In genomic region chr16:86992587-86992986, GRCh38 we compare ENCODE assay signal across 26 cellular contexts.
"Had no signal": no experiment of that assay in that cellular context is flagged by ENCODE, and none has a peak within 500 bp of the region (broad histone marks: within the 10 kb centered on the region; RNA-seq: fewer than 3 reads in every experiment).

No MANE protein-coding gene starts in this region.

- ATAC-seq: heart left ventricle; left lobe of liver; naive thymus-derived CD4-positive, alpha-beta T cell; pancreas; psoas muscle; sciatic nerve; stimulated activated naive B cell treated with anti-CD40 and anti-IgM and Interleukin-4, amounts not matched to agents 10 μg/mL and 1 μg/mL and 100 μg/mL, for 72 hours; stimulated activated naive CD8-positive, alpha-beta T cell treated with anti-CD3 and anti-CD28 coated beads, Interleukin-15, amount 100 ng/mL, for 72 hours; upper lobe of right lung had no signal

- H3K27ac Mint-ChIP-seq: endodermal cell; naive thymus-derived CD4-positive, alpha-beta T cell; stimulated activated naive B cell treated with anti-CD40 and anti-IgM and Interleukin-4, amounts not matched to agents 10 μg/mL and 1 μg/mL and 100 μg/mL, for 72 hours; stimulated activated naive CD8-positive, alpha-beta T cell treated with anti-CD3 and anti-CD28 coated beads, Interleukin-15, amount 100 ng/mL, for 72 hours had no signal

- H3K27ac ChIP-seq: coronary artery, heart left ventricle, pancreas, psoas muscle, skin epidermis, testis, tibial nerve, upper lobe of right lung, vagina had no signal

- DNase-seq: effector CD4-positive, alpha-beta T cell; endodermal cell; erythroblast; foreskin melanocyte; heart left ventricle; hippocampal formation; mammary epithelial cell; naive thymus-derived CD4-positive, alpha-beta T cell; nucleus accumbens; pancreas; psoas muscle; retina; stimulated activated CD4-positive, alpha-beta T cell treated with anti-CD3 and anti-CD28 coated beads, Interleukin-2, amount 100 ng/mL, for 24 hours; stimulated activated CD4-positive, alpha-beta T cell treated with anti-CD3 and anti-CD28 coated beads, Interleukin-4, amount 100 ng/mL, for 4 hours; stimulated activated naive B cell treated with anti-CD40 and anti-IgM and Interleukin-4, amounts not matched to agents 10 μg/mL and 1 μg/mL and 100 μg/mL, for 72 hours; stimulated activated naive CD8-positive, alpha-beta T cell treated with anti-CD3 and anti-CD28 coated beads, Interleukin-15, amount 100 ng/mL, for 72 hours; testis; upper lobe of right lung had no signal

- H3K4me3 Mint-ChIP-seq: endodermal cell; naive thymus-derived CD4-positive, alpha-beta T cell; neural crest cell; stimulated activated naive B cell treated with anti-CD40 and anti-IgM and Interleukin-4, amounts not matched to agents 10 μg/mL and 1 μg/mL and 100 μg/mL, for 72 hours; stimulated activated naive CD8-positive, alpha-beta T cell treated with anti-CD3 and anti-CD28 coated beads, Interleukin-15, amount 100 ng/mL, for 72 hours had no signal

- H3K36me3 Mint-ChIP-seq: naive thymus-derived CD4-positive, alpha-beta T cell; stimulated activated naive B cell treated with anti-CD40 and anti-IgM and Interleukin-4, amounts not matched to agents 10 μg/mL and 1 μg/mL and 100 μg/mL, for 72 hours had no signal

- H3K36me3 ChIP-seq: heart left ventricle, pancreas, tibial nerve, upper lobe of right lung, vagina had no signal

- H3K4me3 ChIP-seq: coronary artery, heart left ventricle, pancreas, psoas muscle, skin epidermis, testis, tibial nerve, upper lobe of right lung, vagina had no signal

- H3K9me3 Mint-ChIP-seq: neural crest cell; stimulated activated naive CD8-positive, alpha-beta T cell treated with anti-CD3 and anti-CD28 coated beads, Interleukin-15, amount 100 ng/mL, for 72 hours had no signal

- H3K27me3 ChIP-seq: pancreas, testis, vagina had no signal

- H3K4me1 ChIP-seq: pancreas, psoas muscle, testis, upper lobe of right lung, vagina had no signal

- H3K9me3 ChIP-seq: heart left ventricle, pancreas, psoas muscle, testis, tibial nerve, upper lobe of right lung, vagina had no signal

- FAIRE-seq: endothelial cell of umbilical vein, pancreas had no signal
